ENCODE assay signal across 8 cellular contexts in genomic region chr12:119804011-119804641, GRCh38.
A peak's percentile ranks its signal among the peaks of the same experiment; 100 is the strongest.
DNase-seq lines count a peak whose midpoint lies in the region; ATAC-seq and TF ChIP-seq lines count a peak whose summit lies in the region.

No MANE protein-coding gene starts in this region.

- 8% methylated on average over 32 of the region's 32 CpGs for WGBS in HUES64
- 21% methylated on average over 32 of the region's 32 CpGs for WGBS in hepatocyte (ENCODE audit: low lambda C conversion rate, missing lambda C conversion rate)

- TF ChIP-seq CTCF in hepatocyte (IDR thresholded peaks at IDR 0.05; ENCODE audit: poor library complexity), result peak; percentile 58

- H3K27ac ChIP-seq in HUES64 (ENCODE audit: low read depth, low read length) (no peak overlapping the region), hepatocyte (no peak overlapping the region)

- H3K36me3 Mint-ChIP-seq in natural killer cell treated with Interleukin-12 subunit alpha and Interleukin-12 subunit beta and Interleukin-15 and Interleukin-18, amount 100 ng/mL, for 72 hours, result peaks cover 5% of the 10 kb centered on the region

- H3K9me3 Mint-ChIP-seq in natural killer cell treated with Interleukin-12 subunit alpha and Interleukin-12 subunit beta and Interleukin-15 and Interleukin-18, amount 100 ng/mL, for 72 hours, result no peaks in the 10 kb centered on the region

- peak overlapping the region; percentile 60 for H2AFZ ChIP-seq in hepatocyte

- DNase-seq in AG20443 (ENCODE audit: low spot score), result peak; percentile 86
- peak in 53 of 56 donors; percentile 9 to 81 (median 55) for DNase-seq in amygdala (lab: John Stamatoyannopoulos, UW)
- DNase-seq in hepatocyte (ENCODE audit: low spot score), result peak; percentile 90
- DNase-seq in renal cortical epithelial cell (ENCODE audit: low read depth), result peak; percentile 71
- no peak for DNase-seq in NCI-H187 (lab: John Stamatoyannopoulos, UW)
- no peak for DNase-seq in natural killer cell treated with Interleukin-12 subunit alpha and Interleukin-12 subunit beta and Interleukin-15 and Interleukin-18, amount 100 ng/mL, for 72 hours (ENCODE audit: low spot score)

- peak overlapping the region; percentile 83 for H3K4me2 ChIP-seq in hepatocyte

- no peaks in the 10 kb centered on the region for H3K79me2 ChIP-seq in hepatocyte

- H3K4me1 ChIP-seq in HUES64 (ENCODE audit: insufficient read depth, low read length) (peaks cover 20% of the 10 kb centered on the region), hepatocyte (ENCODE audit: insufficient read depth) (peaks cover 5% of the 10 kb centered on the region)

- H3K27me3 Mint-ChIP-seq in natural killer cell treated with Interleukin-12 subunit alpha and Interleukin-12 subunit beta and Interleukin-15 and Interleukin-18, amount 100 ng/mL, for 72 hours, result no peaks in the 10 kb centered on the region

- H3K27me3 ChIP-seq in HUES64 (ENCODE audit: insufficient read depth, low read length) (no peaks in the 10 kb centered on the region), hepatocyte (no peaks in the 10 kb centered on the region)

- ATAC-seq in HG03520 (IDR thresholded peaks at IDR 0.05; ENCODE audit: unreplicated experiment), result no peak
- no peak for ATAC-seq in natural killer cell treated with Interleukin-12 subunit alpha and Interleukin-12 subunit beta and Interleukin-15 and Interleukin-18, amount 100 ng/mL, for 72 hours

- H3K4me3 ChIP-seq in HUES64 (ENCODE audit: low read length), result peak overlapping the region; percentile 42
- no peak overlapping the region for H3K4me3 ChIP-seq in hepatocyte

- H3K4me3 Mint-ChIP-seq in natural killer cell treated with Interleukin-12 subunit alpha and Interleukin-12 subunit beta and Interleukin-15 and Interleukin-18, amount 100 ng/mL, for 72 hours, result no peak overlapping the region

- H3K36me3 ChIP-seq in HUES64 (ENCODE audit: insufficient read depth, low read length) (peaks cover 33% of the 10 kb centered on the region), hepatocyte (replicated peaks; ENCODE audit: insufficient read depth, low read depth) (no peaks in the 10 kb centered on the region)

- no peaks in the 10 kb centered on the region for H3K9me2 ChIP-seq in hepatocyte (replicated peaks; ENCODE audit: insufficient read depth)

- H3K4me1 Mint-ChIP-seq in natural killer cell treated with Interleukin-12 subunit alpha and Interleukin-12 subunit beta and Interleukin-15 and Interleukin-18, amount 100 ng/mL, for 72 hours (ENCODE audit: low read depth in 2 of 2), result peaks cover 6 to 7% of the 10 kb centered on the region in 2 donors

- no peaks in the 10 kb centered on the region for H4K20me1 ChIP-seq in hepatocyte (ENCODE audit: insufficient read depth, poor library complexity, severe bottlenecking)

- H3K9ac ChIP-seq in HUES64 (ENCODE audit: low read depth, low read length), result no peak overlapping the region

- no peak overlapping the region for H3K27ac Mint-ChIP-seq in natural killer cell treated with Interleukin-12 subunit alpha and Interleukin-12 subunit beta and Interleukin-15 and Interleukin-18, amount 100 ng/mL, for 72 hours

- peaks cover 10% of the 10 kb centered on the region for H3K9me3 ChIP-seq in HUES64 (ENCODE audit: insufficient read depth, low read depth, low read length)
- no peaks in the 10 kb centered on the region for H3K9me3 ChIP-seq in hepatocyte (ENCODE audit: low read depth)

Comparison
In these comparisons a context has a peak if more than half of its experiments do, and no peak if none do; other contexts are left out.
1. DNase-seq: peak in AG20443 (single experiment), amygdala (53 of 56), hepatocyte (single experiment) and renal cortical epithelial cell (single experiment); none in NCI-H187 (0 of 2) and natural killer cell treated with Interleukin-12 subunit alpha and Interleukin-12 subunit beta and Interleukin-15 and Interleukin-18, amount 100 ng/mL, for 72 hours (single experiment).